Comparison of ENCODE assay signal across 1 cellular context in the genomic region with DNA sequence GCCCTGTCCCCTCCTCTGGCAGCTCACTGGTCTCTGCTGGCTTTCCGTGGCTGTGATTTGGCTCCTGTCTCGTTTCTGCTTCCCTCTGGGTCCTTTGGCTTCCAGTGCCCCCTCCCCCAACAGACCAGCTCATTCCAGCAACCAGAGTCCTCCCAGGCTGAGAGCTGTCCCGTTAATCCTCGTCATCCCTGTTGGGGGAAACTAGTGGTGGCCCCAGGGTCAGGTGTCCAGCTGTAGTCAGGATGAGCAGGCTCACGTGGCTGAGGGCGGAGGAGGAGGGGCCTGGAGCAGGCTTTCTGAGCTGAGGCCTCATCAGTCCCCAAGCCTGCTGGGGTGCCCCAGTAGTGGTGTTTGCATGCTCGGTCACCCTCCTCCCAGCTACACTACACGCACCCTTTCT.
TF ChIP-seq lines count a peak whose summit lies in the region.

No MANE protein-coding gene starts in this region.

TF ChIP-seq in HepG2, 621 proteins besides CTCF, POLR2A, EP300 and RAD21 (continued from another document and continues in another):
- TF ChIP-seq AFF4 (CRISPR knock-in tag; IDR thresholded peaks at IDR 0.05), result no peak
- peak; percentile 86 for TF ChIP-seq SALL1 (CRISPR knock-in tag; IDR thresholded peaks at IDR 0.05)
- no peak for TF ChIP-seq NBN (conservative IDR thresholded peaks at IDR 0.05)
- peak; percentile 52; the same call in 1 of the 2 replicates for TF ChIP-seq ZFY (CRISPR knock-in tag; IDR thresholded peaks at IDR 0.05)
- no peak for TF ChIP-seq BRCA1 (CRISPR knock-in tag; IDR thresholded peaks at IDR 0.05)
- no peak for TF ChIP-seq REXO4 (CRISPR knock-in tag; IDR thresholded peaks at IDR 0.05; ENCODE audit: borderline replicate concordance)
- no peak for TF ChIP-seq POLR2G (IDR thresholded peaks at IDR 0.05; ENCODE audit: low read depth, low read length)
- no peak for TF ChIP-seq MEIS1 (CRISPR knock-in tag; IDR thresholded peaks at IDR 0.05; ENCODE audit: borderline replicate concordance)
- TF ChIP-seq MYPOP (CRISPR knock-in tag; IDR thresholded peaks at IDR 0.05), result no peak
- TF ChIP-seq FOXK2 (IDR thresholded peaks at IDR 0.05), result no peak
- TF ChIP-seq, protein P1, sequence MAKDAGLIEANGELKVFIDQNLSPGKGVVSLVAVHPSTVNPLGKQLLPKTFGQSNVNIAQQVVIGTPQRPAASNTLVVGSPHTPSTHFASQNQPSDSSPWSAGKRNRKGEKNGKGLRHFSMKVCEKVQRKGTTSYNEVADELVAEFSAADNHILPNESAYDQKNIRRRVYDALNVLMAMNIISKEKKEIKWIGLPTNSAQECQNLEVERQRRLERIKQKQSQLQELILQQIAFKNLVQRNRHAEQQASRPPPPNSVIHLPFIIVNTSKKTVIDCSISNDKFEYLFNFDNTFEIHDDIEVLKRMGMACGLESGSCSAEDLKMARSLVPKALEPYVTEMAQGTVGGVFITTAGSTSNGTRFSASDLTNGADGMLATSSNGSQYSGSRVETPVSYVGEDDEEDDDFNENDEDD (CRISPR knock-in tag; IDR thresholded peaks at IDR 0.05; ENCODE audit: borderline replicate concordance), result peak; percentile 56; the same call in 1 of the 2 replicates
- TF ChIP-seq ISL2 (CRISPR knock-in tag; IDR thresholded peaks at IDR 0.05), result no peak
- 0 out of 2 replicates have a peak, but pooled peaks have one; percentile 33 for TF ChIP-seq HBP1 (CRISPR knock-in tag; IDR thresholded peaks at IDR 0.05; ENCODE audit: low read depth)
- TF ChIP-seq EEA1 (CRISPR knock-in tag; IDR thresholded peaks at IDR 0.05; ENCODE audit: borderline replicate concordance), result no peak
- TF ChIP-seq ZNF264 (CRISPR knock-in tag; IDR thresholded peaks at IDR 0.05), result no peak
- no peak for TF ChIP-seq ZNF274 (CRISPR knock-in tag; IDR thresholded peaks at IDR 0.05)
- TF ChIP-seq SMAD9 (CRISPR knock-in tag; IDR thresholded peaks at IDR 0.05), result no peak
- TF ChIP-seq DNMT3B (CRISPR knock-in tag; conservative IDR thresholded peaks at IDR 0.05), result no peak
- 0 out of 2 replicates have a peak, but pooled peaks have one; percentile 26 for TF ChIP-seq KDM5B (CRISPR knock-in tag; IDR thresholded peaks at IDR 0.05; ENCODE audit: borderline replicate concordance)
- TF ChIP-seq ZNF383 (CRISPR knock-in tag; IDR thresholded peaks at IDR 0.05; ENCODE audit: borderline replicate concordance), result no peak
- TF ChIP-seq, protein P2, sequence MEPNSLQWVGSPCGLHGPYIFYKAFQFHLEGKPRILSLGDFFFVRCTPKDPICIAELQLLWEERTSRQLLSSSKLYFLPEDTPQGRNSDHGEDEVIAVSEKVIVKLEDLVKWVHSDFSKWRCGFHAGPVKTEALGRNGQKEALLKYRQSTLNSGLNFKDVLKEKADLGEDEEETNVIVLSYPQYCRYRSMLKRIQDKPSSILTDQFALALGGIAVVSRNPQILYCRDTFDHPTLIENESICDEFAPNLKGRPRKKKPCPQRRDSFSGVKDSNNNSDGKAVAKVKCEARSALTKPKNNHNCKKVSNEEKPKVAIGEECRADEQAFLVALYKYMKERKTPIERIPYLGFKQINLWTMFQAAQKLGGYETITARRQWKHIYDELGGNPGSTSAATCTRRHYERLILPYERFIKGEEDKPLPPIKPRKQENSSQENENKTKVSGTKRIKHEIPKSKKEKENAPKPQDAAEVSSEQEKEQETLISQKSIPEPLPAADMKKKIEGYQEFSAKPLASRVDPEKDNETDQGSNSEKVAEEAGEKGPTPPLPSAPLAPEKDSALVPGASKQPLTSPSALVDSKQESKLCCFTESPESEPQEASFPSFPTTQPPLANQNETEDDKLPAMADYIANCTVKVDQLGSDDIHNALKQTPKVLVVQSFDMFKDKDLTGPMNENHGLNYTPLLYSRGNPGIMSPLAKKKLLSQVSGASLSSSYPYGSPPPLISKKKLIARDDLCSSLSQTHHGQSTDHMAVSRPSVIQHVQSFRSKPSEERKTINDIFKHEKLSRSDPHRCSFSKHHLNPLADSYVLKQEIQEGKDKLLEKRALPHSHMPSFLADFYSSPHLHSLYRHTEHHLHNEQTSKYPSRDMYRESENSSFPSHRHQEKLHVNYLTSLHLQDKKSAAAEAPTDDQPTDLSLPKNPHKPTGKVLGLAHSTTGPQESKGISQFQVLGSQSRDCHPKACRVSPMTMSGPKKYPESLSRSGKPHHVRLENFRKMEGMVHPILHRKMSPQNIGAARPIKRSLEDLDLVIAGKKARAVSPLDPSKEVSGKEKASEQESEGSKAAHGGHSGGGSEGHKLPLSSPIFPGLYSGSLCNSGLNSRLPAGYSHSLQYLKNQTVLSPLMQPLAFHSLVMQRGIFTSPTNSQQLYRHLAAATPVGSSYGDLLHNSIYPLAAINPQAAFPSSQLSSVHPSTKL (CRISPR knock-in tag; IDR thresholded peaks at IDR 0.05), result peak; percentile 45
- no peak for TF ChIP-seq ZNF883 (CRISPR knock-in tag; IDR thresholded peaks at IDR 0.05; ENCODE audit: not compliant biosample characterization)
- TF ChIP-seq ZNF558 (CRISPR knock-in tag; IDR thresholded peaks at IDR 0.05; ENCODE audit: borderline replicate concordance), result no peak
- TF ChIP-seq ZBTB14 (CRISPR knock-in tag; IDR thresholded peaks at IDR 0.05), result no peak
- TF ChIP-seq, protein P3, sequence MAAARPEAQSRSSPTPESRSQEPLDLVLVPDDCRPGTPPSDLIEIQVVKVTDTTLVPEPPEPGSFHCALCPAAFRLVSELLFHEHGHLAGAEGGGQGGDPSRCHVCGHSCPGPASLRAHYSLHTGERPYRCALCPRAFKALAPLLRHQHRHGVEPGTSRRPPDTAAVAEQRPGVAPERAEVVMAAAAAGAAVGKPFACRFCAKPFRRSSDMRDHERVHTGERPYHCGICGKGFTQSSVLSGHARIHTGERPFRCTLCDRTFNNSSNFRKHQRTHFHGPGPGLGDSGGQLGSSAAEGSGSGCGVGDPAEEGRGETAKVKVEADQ (CRISPR knock-in tag; IDR thresholded peaks at IDR 0.05; ENCODE audit: borderline replicate concordance), result no peak
- peak; percentile 38; the same call in 1 of the 2 replicates for TF ChIP-seq TFDP2 (CRISPR knock-in tag; IDR thresholded peaks at IDR 0.05)
- TF ChIP-seq HNF4G (IDR thresholded peaks at IDR 0.05; ENCODE audit: borderline replicate concordance, low read depth, low read length), result no peak
- TF ChIP-seq HNF4G (CRISPR knock-in tag; IDR thresholded peaks at IDR 0.05; ENCODE audit: borderline replicate concordance, low read depth), result no peak
- TF ChIP-seq ZNF138 (CRISPR knock-in tag; IDR thresholded peaks at IDR 0.05; ENCODE audit: low read depth), result no peak
- TF ChIP-seq, protein P4, sequence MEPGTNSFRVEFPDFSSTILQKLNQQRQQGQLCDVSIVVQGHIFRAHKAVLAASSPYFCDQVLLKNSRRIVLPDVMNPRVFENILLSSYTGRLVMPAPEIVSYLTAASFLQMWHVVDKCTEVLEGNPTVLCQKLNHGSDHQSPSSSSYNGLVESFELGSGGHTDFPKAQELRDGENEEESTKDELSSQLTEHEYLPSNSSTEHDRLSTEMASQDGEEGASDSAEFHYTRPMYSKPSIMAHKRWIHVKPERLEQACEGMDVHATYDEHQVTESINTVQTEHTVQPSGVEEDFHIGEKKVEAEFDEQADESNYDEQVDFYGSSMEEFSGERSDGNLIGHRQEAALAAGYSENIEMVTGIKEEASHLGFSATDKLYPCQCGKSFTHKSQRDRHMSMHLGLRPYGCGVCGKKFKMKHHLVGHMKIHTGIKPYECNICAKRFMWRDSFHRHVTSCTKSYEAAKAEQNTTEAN (CRISPR knock-in tag; conservative IDR thresholded peaks at IDR 0.05), result 0 out of 2 replicates have a peak, but pooled peaks have one; percentile 16
- TF ChIP-seq ZNF660 (CRISPR knock-in tag; IDR thresholded peaks at IDR 0.05; ENCODE audit: borderline replicate concordance, low read depth), result no peak
- TF ChIP-seq, protein P5, sequence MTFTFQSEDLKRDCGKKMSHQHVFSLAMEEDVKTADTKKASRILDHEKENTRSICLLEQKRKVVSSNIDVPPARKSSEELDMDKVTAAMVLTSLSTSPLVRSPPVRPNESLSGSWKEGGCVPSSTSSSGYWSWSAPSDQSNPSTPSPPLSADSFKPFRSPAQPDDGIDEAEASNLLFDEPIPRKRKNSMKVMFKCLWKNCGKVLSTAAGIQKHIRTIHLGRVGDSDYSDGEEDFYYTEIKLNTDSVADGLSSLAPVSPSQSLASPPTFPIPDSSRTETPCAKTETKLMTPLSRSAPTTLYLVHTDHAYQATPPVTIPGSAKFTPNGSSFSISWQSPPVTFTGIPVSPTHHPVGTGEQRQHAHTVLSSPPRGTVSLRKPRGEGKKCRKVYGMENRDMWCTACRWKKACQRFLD (CRISPR knock-in tag; IDR thresholded peaks at IDR 0.05; ENCODE audit: borderline replicate concordance), result no peak
- TF ChIP-seq ZNF772 (CRISPR knock-in tag; IDR thresholded peaks at IDR 0.05), result 0 out of 2 replicates have a peak, but pooled peaks have one; percentile 33
- TF ChIP-seq BCL6 (CRISPR knock-in tag; IDR thresholded peaks at IDR 0.05), result 0 out of 2 replicates have a peak, but pooled peaks have one; percentile 20
- TF ChIP-seq KLF9 (CRISPR knock-in tag; IDR thresholded peaks at IDR 0.05; ENCODE audit: low read depth), result no peak
- TF ChIP-seq, protein P6, sequence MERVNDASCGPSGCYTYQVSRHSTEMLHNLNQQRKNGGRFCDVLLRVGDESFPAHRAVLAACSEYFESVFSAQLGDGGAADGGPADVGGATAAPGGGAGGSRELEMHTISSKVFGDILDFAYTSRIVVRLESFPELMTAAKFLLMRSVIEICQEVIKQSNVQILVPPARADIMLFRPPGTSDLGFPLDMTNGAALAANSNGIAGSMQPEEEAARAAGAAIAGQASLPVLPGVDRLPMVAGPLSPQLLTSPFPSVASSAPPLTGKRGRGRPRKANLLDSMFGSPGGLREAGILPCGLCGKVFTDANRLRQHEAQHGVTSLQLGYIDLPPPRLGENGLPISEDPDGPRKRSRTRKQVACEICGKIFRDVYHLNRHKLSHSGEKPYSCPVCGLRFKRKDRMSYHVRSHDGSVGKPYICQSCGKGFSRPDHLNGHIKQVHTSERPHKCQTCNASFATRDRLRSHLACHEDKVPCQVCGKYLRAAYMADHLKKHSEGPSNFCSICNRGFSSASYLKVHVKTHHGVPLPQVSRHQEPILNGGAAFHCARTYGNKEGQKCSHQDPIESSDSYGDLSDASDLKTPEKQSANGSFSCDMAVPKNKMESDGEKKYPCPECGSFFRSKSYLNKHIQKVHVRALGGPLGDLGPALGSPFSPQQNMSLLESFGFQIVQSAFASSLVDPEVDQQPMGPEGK (CRISPR knock-in tag; IDR thresholded peaks at IDR 0.05), result peak; percentile 92
- 0 out of 2 replicates have a peak, but pooled peaks have one; percentile 37 for TF ChIP-seq ZKSCAN5 (CRISPR knock-in tag; IDR thresholded peaks at IDR 0.05)
